1 cellular context compared by ENCODE assay signal in the genomic region with DNA sequence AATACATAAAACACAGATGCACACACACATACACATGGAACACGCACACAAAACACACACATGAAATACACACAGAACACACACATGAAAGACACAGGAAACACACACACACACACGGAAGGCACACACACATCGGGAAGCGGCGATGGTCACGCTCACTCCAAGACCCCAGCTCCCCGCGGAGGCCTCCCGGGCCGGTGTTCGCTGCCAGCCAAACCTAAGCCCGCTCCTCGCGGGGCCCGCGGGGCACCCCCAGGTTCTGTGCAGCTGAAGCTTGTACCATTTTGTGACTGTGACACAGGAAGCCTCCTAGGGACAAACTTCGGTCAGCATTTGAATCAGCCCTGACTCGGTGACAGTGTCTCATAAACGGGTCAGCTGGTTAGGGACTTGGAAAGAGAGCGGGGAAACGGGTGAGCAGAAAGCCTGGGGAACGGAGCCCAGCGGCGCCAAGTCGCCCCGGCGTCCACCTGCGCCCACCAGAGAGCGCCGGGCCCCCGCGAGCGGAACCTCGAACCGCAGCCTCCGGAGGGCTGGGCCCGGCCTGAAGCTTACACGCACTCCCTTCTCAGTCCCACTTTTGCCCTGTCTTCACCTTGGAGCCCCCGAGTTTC.
TF ChIP-seq lines count a peak whose summit lies in the region.

No MANE protein-coding gene starts in this region.

TF ChIP-seq in endothelial cell of umbilical vein, 7 proteins besides CTCF, POLR2A, EP300 and RAD21:
- TF ChIP-seq MAX (IDR thresholded peaks at IDR 0.05; ENCODE audit: insufficient read depth, insufficient read length) (no peak), FOS (IDR thresholded peaks at IDR 0.05; ENCODE audit: borderline replicate concordance, insufficient read depth, low read length) (no peak), MYC (IDR thresholded peaks at IDR 0.05; ENCODE audit: low read depth, low read length) (no peak), POLR2AphosphoS5 (IDR thresholded peaks at IDR 0.05; ENCODE audit: insufficient read depth, low read depth, low read length) (no peak), GATA2 (IDR thresholded peaks at IDR 0.05; ENCODE audit: insufficient read depth, insufficient read length, low read depth, low read length) (no peak), JUN (IDR thresholded peaks at IDR 0.05; ENCODE audit: borderline replicate concordance, insufficient read depth, insufficient read length, low read depth) (no peak), EZH2 (IDR thresholded peaks at IDR 0.05; ENCODE audit: borderline replicate concordance, low read depth, low read length, severe bottlenecking) (no peak)
